14 cellular contexts compared by ENCODE assay signal in genomic region chr11:61528114-61528513, GRCh38. TPM values are rescaled to one million over a fixed set of nuclear protein-coding genes. Genes with fewer than 3 reads are reported as not detected.
DNase-seq lines count a peak whose midpoint lies in the region; TF ChIP-seq lines count a peak whose summit lies in the region.
"Had no signal": no experiment of that assay in that cellular context is flagged by ENCODE, and none has a peak within 500 bp of the region (broad histone marks: within the 10 kb centered on the region; RNA-seq: fewer than 3 reads in every experiment).

No MANE protein-coding gene starts in this region.

- peak overlapping the region; percentile 14; the same call in 1 of the 2 replicates for H3K27ac ChIP-seq in BLaER1
- peak overlapping the region; percentile 76 for H3K27ac ChIP-seq in WERI-Rb-1

- no peak overlapping the region for H3K4me3 Mint-ChIP-seq in nephron
- H3K4me3 Mint-ChIP-seq: CD4-positive, CD25-positive, alpha-beta regulatory T cell; CD8-positive, alpha-beta memory T cell had no signal

- peak overlapping the region; percentile 77 for H3K4me2 ChIP-seq in BLaER1

- no peaks in the 10 kb centered on the region for H3K9me3 ChIP-seq in BLaER1
- H3K9me3 ChIP-seq in WERI-Rb-1 (ENCODE audit: severe bottlenecking) = no peaks in the 10 kb centered on the region
- H3K9me3 ChIP-seq: HAP-1 had no signal

- H3K4me3 ChIP-seq in BLaER1 = no peak overlapping the region
- H3K4me3 ChIP-seq in H7 (ENCODE audit: insufficient read depth, low read depth, low read length) = no peak overlapping the region
- no peak overlapping the region for H3K4me3 ChIP-seq in WERI-Rb-1 (ENCODE audit: low read depth, low read length)
- H3K4me3 ChIP-seq: HAP-1 had no signal

- no peaks in the 10 kb centered on the region for H3K27me3 ChIP-seq in BLaER1
- H3K27me3 ChIP-seq in H7 (ENCODE audit: control insufficient read depth, insufficient read depth, low read length) = no peaks in the 10 kb centered on the region
- no peaks in the 10 kb centered on the region for H3K27me3 ChIP-seq in WERI-Rb-1 (ENCODE audit: insufficient read depth, low read depth, severe bottlenecking)

- H3K4me1 ChIP-seq in BLaER1 = peaks cover 56% of the 10 kb centered on the region
- H3K4me1 ChIP-seq: HAP-1 had no signal

- H3K9ac ChIP-seq in BLaER1 = peak overlapping the region; percentile 27; the same call in 1 of the 2 replicates

- H4K20me1 ChIP-seq in BLaER1 = 0 out of 2 replicates have a peak, but pooled peaks cover 7% of the 10 kb centered on the region

- H3K36me3 ChIP-seq in BLaER1 = no peaks in the 10 kb centered on the region
- H3K36me3 ChIP-seq in H7 (replicated peaks; ENCODE audit: control insufficient read depth, insufficient read depth, low read length) = no peaks in the 10 kb centered on the region
- H3K36me3 ChIP-seq in WERI-Rb-1 = peaks cover 48% of the 10 kb centered on the region
- H3K36me3 ChIP-seq: HAP-1 had no signal

- no peaks in the 10 kb centered on the region for H3K9me3 Mint-ChIP-seq in nephron
- H3K9me3 Mint-ChIP-seq: CD8-positive, alpha-beta memory T cell had no signal

- DNase-seq in H7 (peak; percentile 75), WERI-Rb-1 (no peak), NCI-H82 treated with DMSO at 0.1 percent for 48 hours (lab: John Stamatoyannopoulos, UW; ENCODE audit: unreplicated experiment) (no peak), NCI-H2107 treated with DMSO at 0.1 percent for 48 hours (lab: John Stamatoyannopoulos, UW; ENCODE audit: unreplicated experiment) (no peak)
- no peak for DNase-seq in activated CD4-positive, alpha-beta T cell treated with anti-CD3 and anti-CD28 coated beads, Interleukin-2, amount 50 U/mL, for 48 hours
- DNase-seq: 8988T; C1 segment of cervical spinal cord; CD4-positive, CD25-positive, alpha-beta regulatory T cell; CD8-positive, alpha-beta memory T cell; COR-L47; GOT3 had no signal

- no peaks in the 10 kb centered on the region for H3K36me3 Mint-ChIP-seq in nephron (ENCODE audit: low read depth)
- H3K36me3 Mint-ChIP-seq: CD4-positive, CD25-positive, alpha-beta regulatory T cell; CD8-positive, alpha-beta memory T cell had no signal

- H3K4me1 Mint-ChIP-seq in nephron = peaks cover 33% of the 10 kb centered on the region
- H3K4me1 Mint-ChIP-seq: CD4-positive, CD25-positive, alpha-beta regulatory T cell; CD8-positive, alpha-beta memory T cell had no signal

- peak overlapping the region in 2 of 3 experiments; percentile 30 to 70 for H3K27ac Mint-ChIP-seq in nephron
- H3K27ac Mint-ChIP-seq: CD8-positive, alpha-beta memory T cell had no signal

- no peak for TF ChIP-seq CTCF in WERI-Rb-1 (IDR thresholded peaks at IDR 0.05; ENCODE audit: low read depth, low read length)
- TF ChIP-seq CTCF in nephron (IDR thresholded peaks at IDR 0.05; ENCODE audit: unreplicated experiment in 3 of 3) = no peak

- H3K27me3 Mint-ChIP-seq in nephron (ENCODE audit: low read depth) = peaks cover 4% of the 10 kb centered on the region

RNA-seq across cellular contexts. Expression of gene LRRC10B, which starts 19.6 kb away (rescaled TPM):
- 2.5 and 2.6 TPM in 2 replicates for total RNA-seq in H7 (2014; rRNA removed; shearing (Covaris generic))
- total RNA-seq: CD4-positive, CD25-positive, alpha-beta regulatory T cell; CD8-positive, alpha-beta memory T cell had no signal

RNA-seq across cellular contexts. Expression of gene SYT7, which starts 52.8 kb away (rescaled TPM):
- total RNA-seq in H7 (2014; rRNA removed; shearing (Covaris generic)) = 3.6 and 4.8 TPM in 2 replicates
- total RNA-seq: CD8-positive, alpha-beta memory T cell had no signal
